In the genomic region with DNA sequence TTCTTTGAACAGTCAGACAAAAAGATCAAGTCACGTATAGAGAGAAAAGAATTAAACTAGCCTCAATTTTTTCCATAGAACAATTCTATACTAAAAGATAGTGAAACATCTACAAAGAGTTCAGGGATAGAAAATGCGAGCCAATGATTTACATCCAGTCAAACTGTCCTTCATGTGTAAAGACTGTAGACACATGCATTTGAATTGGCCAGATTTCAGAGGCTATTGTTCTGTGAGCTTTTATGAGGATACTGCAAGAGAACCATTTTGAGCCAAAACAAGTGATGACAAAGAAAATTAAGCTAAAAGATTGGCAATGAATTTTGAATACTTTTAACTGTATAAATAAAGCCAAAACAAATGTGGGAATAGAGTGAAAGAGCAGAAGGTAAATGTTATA, we compare ENCODE assay signal across 1 cellular context.
TF ChIP-seq lines count a peak whose summit lies in the region.

No MANE protein-coding gene starts in this region.

TF ChIP-seq in A549, 52 proteins besides CTCF, POLR2A, EP300 and RAD21 (continued from another document):
- TF ChIP-seq, protein P1, sequence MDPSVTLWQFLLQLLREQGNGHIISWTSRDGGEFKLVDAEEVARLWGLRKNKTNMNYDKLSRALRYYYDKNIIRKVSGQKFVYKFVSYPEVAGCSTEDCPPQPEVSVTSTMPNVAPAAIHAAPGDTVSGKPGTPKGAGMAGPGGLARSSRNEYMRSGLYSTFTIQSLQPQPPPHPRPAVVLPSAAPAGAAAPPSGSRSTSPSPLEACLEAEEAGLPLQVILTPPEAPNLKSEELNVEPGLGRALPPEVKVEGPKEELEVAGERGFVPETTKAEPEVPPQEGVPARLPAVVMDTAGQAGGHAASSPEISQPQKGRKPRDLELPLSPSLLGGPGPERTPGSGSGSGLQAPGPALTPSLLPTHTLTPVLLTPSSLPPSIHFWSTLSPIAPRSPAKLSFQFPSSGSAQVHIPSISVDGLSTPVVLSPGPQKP (IDR thresholded peaks at IDR 0.05; ENCODE audit: low read depth, low read length) = no peak
- TF ChIP-seq MAFK (IDR thresholded peaks at IDR 0.05; ENCODE audit: partially characterized antibody) (no peak), NFE2L2 (conservative IDR thresholded peaks at IDR 0.05; ENCODE audit: low read length) (no peak), RARB (CRISPR knock-in tag; IDR thresholded peaks at IDR 0.05) (no peak), ZNF302 (CRISPR knock-in tag; IDR thresholded peaks at IDR 0.05) (no peak)
- TF ChIP-seq, protein P2, sequence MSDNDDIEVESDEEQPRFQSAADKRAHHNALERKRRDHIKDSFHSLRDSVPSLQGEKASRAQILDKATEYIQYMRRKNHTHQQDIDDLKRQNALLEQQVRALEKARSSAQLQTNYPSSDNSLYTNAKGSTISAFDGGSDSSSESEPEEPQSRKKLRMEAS (IDR thresholded peaks at IDR 0.05) = no peak
- TF ChIP-seq, protein P3, sequence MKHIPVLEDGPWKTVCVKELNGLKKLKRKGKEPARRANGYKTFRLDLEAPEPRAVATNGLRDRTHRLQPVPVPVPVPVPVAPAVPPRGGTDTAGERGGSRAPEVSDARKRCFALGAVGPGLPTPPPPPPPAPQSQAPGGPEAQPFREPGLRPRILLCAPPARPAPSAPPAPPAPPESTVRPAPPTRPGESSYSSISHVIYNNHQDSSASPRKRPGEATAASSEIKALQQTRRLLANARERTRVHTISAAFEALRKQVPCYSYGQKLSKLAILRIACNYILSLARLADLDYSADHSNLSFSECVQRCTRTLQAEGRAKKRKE (CRISPR knock-in tag; IDR thresholded peaks at IDR 0.05; ENCODE audit: low read depth) = no peak
